Comparison of ENCODE assay signal across 25 cellular contexts in the genomic region with DNA sequence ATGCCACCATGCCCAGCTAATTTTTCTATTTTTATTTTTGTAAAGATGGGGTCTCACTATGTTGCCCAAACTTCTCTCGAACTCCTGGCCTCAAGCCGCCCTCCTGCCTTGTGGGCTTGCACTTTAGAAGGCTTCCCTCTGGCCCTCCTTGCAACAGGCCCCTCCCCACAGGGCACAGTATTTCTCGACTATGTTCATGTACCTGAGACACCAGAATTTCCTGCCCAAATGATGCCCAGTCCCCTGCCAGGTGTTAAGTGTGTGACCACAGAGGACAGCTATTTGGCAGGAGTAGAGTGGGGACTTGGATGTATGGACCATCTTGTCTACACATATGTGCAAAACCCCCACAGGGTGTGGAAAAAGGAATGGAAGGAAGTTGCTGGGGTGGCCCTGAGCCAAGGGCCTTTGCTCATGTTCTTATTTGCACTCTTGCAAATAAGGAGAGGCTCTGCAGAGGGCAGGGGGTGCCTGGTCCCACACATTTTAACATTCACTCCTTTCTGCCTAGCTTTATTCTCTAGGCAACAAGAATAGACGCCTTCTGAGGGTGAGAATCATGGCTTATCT.
"Had no signal": no experiment of that assay in that cellular context is flagged by ENCODE, and none has a peak within 500 bp of the region (broad histone marks: within the 10 kb centered on the region; RNA-seq: fewer than 3 reads in every experiment).

No MANE protein-coding gene starts in this region.

- H3K27me3 ChIP-seq: colonic mucosa, foreskin keratinocyte, hepatocyte had no signal

- H3K4me1 ChIP-seq: colonic mucosa, foreskin keratinocyte, gastroesophageal sphincter, left lung, lower lobe of right lung had no signal

- H3K27ac Mint-ChIP-seq: effector memory CD8-positive, alpha-beta T cell; endodermal cell; immature natural killer cell; mesothelial cell of epicardium had no signal

- H3K4me1 Mint-ChIP-seq: endodermal cell, immature natural killer cell, mesothelial cell of epicardium had no signal

- H3K4me3 ChIP-seq: colonic mucosa, dorsolateral prefrontal cortex, gastroesophageal sphincter, heart left ventricle, hepatocyte, left lung, lower lobe of right lung, mucosa of descending colon had no signal

- H3K4me3 Mint-ChIP-seq: effector memory CD8-positive, alpha-beta T cell; endodermal cell; immature natural killer cell; mesothelial cell of epicardium had no signal

- H3K27ac ChIP-seq: colonic mucosa, dorsolateral prefrontal cortex, epithelial cell of prostate, foreskin keratinocyte, gastroesophageal sphincter, heart left ventricle, hepatocyte, left lung, lower lobe of right lung had no signal

- H3K36me3 ChIP-seq: colonic mucosa, gastroesophageal sphincter, heart left ventricle, left lung, lower lobe of right lung had no signal

- H3K36me3 Mint-ChIP-seq: immature natural killer cell, mesothelial cell of epicardium had no signal

- DNase-seq: cerebellar nuclear complex; colonic mucosa; dermis blood vessel endothelial cell; dorsolateral prefrontal cortex; effector CD8-positive, alpha-beta T cell; effector memory CD8-positive, alpha-beta T cell; endodermal cell; erythroblast; foreskin keratinocyte; heart left ventricle; hypothalamus; immature natural killer cell; kidney; kidney glomerular epithelial cell; left colon; left lung; left ventricle myocardium superior; lower lobe of right lung; mesenchymal stem cell; mucosa of descending colon had no signal

- H3K9me3 ChIP-seq: colonic mucosa, gastroesophageal sphincter, left lung, lower lobe of right lung, mucosa of descending colon had no signal

- ATAC-seq: effector memory CD8-positive, alpha-beta T cell; esophagus mucosa; foreskin keratinocyte; gastroesophageal sphincter; left colon; left lung; lower lobe of right lung; mucosa of descending colon had no signal
